ENCODE assay signal across 8 cellular contexts in genomic region chr18:3604260-3604625, GRCh38.
A peak's percentile ranks its signal among the peaks of the same experiment; 100 is the strongest.
DNase-seq lines count a peak whose midpoint lies in the region; ATAC-seq and TF ChIP-seq lines count a peak whose summit lies in the region.

No MANE protein-coding gene starts in this region.

- H3K4me3 Mint-ChIP-seq in CD4-positive, CD25-positive, alpha-beta regulatory T cell = no peak overlapping the region

- H3K36me3 Mint-ChIP-seq in CD4-positive, CD25-positive, alpha-beta regulatory T cell = no peaks in the 10 kb centered on the region

- no peaks in the 10 kb centered on the region for H3K9me3 ChIP-seq in CD4-positive, CD25-positive, alpha-beta regulatory T cell (ENCODE audit: control insufficient read depth in 2 of 2, low read length in 2 of 2)

- peak overlapping the region; percentile 43; the same call in 1 of the 2 replicates for H3K9ac ChIP-seq in KMS-11

- peaks cover 51% of the 10 kb centered on the region for H3K4me1 ChIP-seq in CD4-positive, CD25-positive, alpha-beta regulatory T cell (ENCODE audit: control insufficient read depth, insufficient read depth, low read length, poor library complexity, severe bottlenecking)
- H3K4me1 ChIP-seq in KMS-11 (ENCODE audit: low read depth, poor library complexity, severe bottlenecking) = peaks cover 32% of the 10 kb centered on the region

- H2AFZ ChIP-seq in KMS-11 (ENCODE audit: low read depth) = peak overlapping the region; percentile 74

- H3K27ac ChIP-seq in CD4-positive, CD25-positive, alpha-beta regulatory T cell (ENCODE audit: insufficient read depth, low read length, poor library complexity, severe bottlenecking) = peak overlapping the region; percentile 85
- H3K27ac ChIP-seq in KMS-11 = peak overlapping the region; percentile 31; the same call in 1 of the 2 replicates
- H3K27ac ChIP-seq in temporal lobe (ENCODE audit: low read depth, low read length) = peak overlapping the region; percentile 92

- DNase-seq in CD4-positive, CD25-positive, alpha-beta regulatory T cell = no peak
- DNase-seq in fibroblast of pulmonary artery (ENCODE audit: low read depth) = no peak
- DNase-seq in COR-L47 (lab: John Stamatoyannopoulos, UW) = no peak
- no peak for DNase-seq in HCEC 1CT
- DNase-seq in activated CD4-positive, alpha-beta T cell treated with anti-CD3 and anti-CD28 coated beads, Interleukin-2, amount 50 U/mL, for 1 hour = no peak

- peak in 1 of 2 donors; percentile 4 for ATAC-seq in CD4-positive, CD25-positive, alpha-beta regulatory T cell (ENCODE audit: low read depth in 2 of 2)
- ATAC-seq in GM21619 (IDR thresholded peaks at IDR 0.05; ENCODE audit: unreplicated experiment) = peak; percentile 14

- H3K9me3 Mint-ChIP-seq in CD4-positive, CD25-positive, alpha-beta regulatory T cell = no peaks in the 10 kb centered on the region

- peaks cover 0 to 23% (median 8%) of the 10 kb centered on the region in 4 donors for H3K4me1 Mint-ChIP-seq in CD4-positive, CD25-positive, alpha-beta regulatory T cell

- no peak overlapping the region for H3K27ac Mint-ChIP-seq in CD4-positive, CD25-positive, alpha-beta regulatory T cell

- TF ChIP-seq CTCF in KMS-11 (conservative IDR thresholded peaks at IDR 0.05; ENCODE audit: low read depth, low read length) = no peak
- TF ChIP-seq CTCF in fibroblast of pulmonary artery (IDR thresholded peaks at IDR 0.05; ENCODE audit: low read length, missing control alignments) = no peak

- H3K27me3 ChIP-seq in CD4-positive, CD25-positive, alpha-beta regulatory T cell (ENCODE audit: control insufficient read depth, insufficient read depth, low read length) = no peaks in the 10 kb centered on the region
- H3K27me3 ChIP-seq in KMS-11 (ENCODE audit: insufficient read depth, low read depth) = no peaks in the 10 kb centered on the region

- no peaks in the 10 kb centered on the region for H4K20me1 ChIP-seq in KMS-11 (ENCODE audit: insufficient read depth)

- peak overlapping the region; percentile 59 for H3K4me2 ChIP-seq in KMS-11

- peaks cover 1% of the 10 kb centered on the region for H3K36me3 ChIP-seq in CD4-positive, CD25-positive, alpha-beta regulatory T cell (ENCODE audit: control insufficient read depth, insufficient read depth, low read length)
- no peaks in the 10 kb centered on the region for H3K36me3 ChIP-seq in KMS-11 (ENCODE audit: insufficient read depth)

- H3K4me3 ChIP-seq in CD4-positive, CD25-positive, alpha-beta regulatory T cell (ENCODE audit: low read depth, low read length) = peak overlapping the region; percentile 89
- H3K4me3 ChIP-seq in KMS-11 (IDR thresholded peaks at IDR 0.05; ENCODE audit: insufficient read depth, low read depth, low read length) = no peak overlapping the region
- H3K4me3 ChIP-seq in fibroblast of pulmonary artery (replicated peaks; ENCODE audit: low read depth, low read length) = peak overlapping the region; percentile 54

- no peaks in the 10 kb centered on the region for H3K27me3 Mint-ChIP-seq in CD4-positive, CD25-positive, alpha-beta regulatory T cell

- no peaks in the 10 kb centered on the region for H3K79me2 ChIP-seq in KMS-11 (ENCODE audit: insufficient read depth, low read depth)

Comparison
In these comparisons a context has a peak if more than half of its experiments do, and no peak if none do; other contexts are left out.
1. H3K27ac ChIP-seq: peak in every context shown above with its lines; median percentile 92 in temporal lobe; 85 in CD4-positive, CD25-positive, alpha-beta regulatory T cell; 31 in KMS-11.